8 cellular contexts compared by ENCODE assay signal in genomic region chr9:83538172-83538889, GRCh38. TPM values are rescaled to one million over a fixed set of nuclear protein-coding genes. Genes with fewer than 3 reads are reported as not detected.
DNase-seq lines count a peak whose midpoint lies in the region; ATAC-seq and TF ChIP-seq lines count a peak whose summit lies in the region.

Gene FRMD3, minus strand, starts transcription at chr9:83538401. Its CDS starts 170 bp downstream, at chr9:83538231.

- peaks cover 0 to 4% of the 10 kb centered on the region in 2 donors for H3K4me1 Mint-ChIP-seq in immature natural killer cell

- DNase-seq in GM12864 (ENCODE audit: low read depth) (no peak), NCI-H460 (ENCODE audit: extremely low read depth, low read depth) (peak; percentile 58), adrenal gland (peak; percentile 88 to 95 (median 92)), heart left ventricle (peak; percentile 89 to 94 (median 92)), omental fat pad (ENCODE audit: low spot score) (no peak), immature natural killer cell (no peak)

- H3K9me3 Mint-ChIP-seq in immature natural killer cell = peaks cover 0 to 3% (median 0%) of the 10 kb centered on the region in 6 donors

- 0 to 1% (median 1%) methylated on average over 8 to 84 of the region's 85 CpGs for WGBS in adrenal gland, 4 donors
- 0 to 2% (median 1%) methylated on average over 20 to 85 of the region's 85 CpGs for WGBS in heart left ventricle, 4 donors

- H3K27me3 ChIP-seq in adrenal gland (no peaks in the 10 kb centered on the region), heart left ventricle (peaks cover 0 to 11% (median 0%) of the 10 kb centered on the region in 9 donors)

- H3K27ac ChIP-seq in adrenal gland (peak within 1 kb of the TSS; percentile 3 to 94 (median 84)), heart left ventricle (peak within 1 kb of the TSS; percentile 33 to 91 (median 82))

- H3K4me3 Mint-ChIP-seq in immature natural killer cell = no peak within 1 kb of the TSS

- intact Hi-C loops in adrenal gland (cut with DNase I) (loop anchor here (5.0 to 10.0 kb wide), 2 partner anchors 104 to 206 kb away; no protein-coding TSS in a partner anchor), heart left ventricle (cut with DNase I) (loop anchor here in 9 of 10 donors (1.0 to 10.0 kb wide), 15 partner anchors 44 to 321 kb away; no protein-coding TSS in a partner anchor)

- H3K9me3 ChIP-seq in adrenal gland (replicated peaks in 1 of 3) (no peaks in the 10 kb centered on the region), heart left ventricle (peaks cover 0 to 4% (median 0%) of the 10 kb centered on the region in 12 donors)

- H3K36me3 Mint-ChIP-seq in immature natural killer cell = no peaks in the 10 kb centered on the region

- no peak within 1 kb of the TSS for H3K27ac Mint-ChIP-seq in immature natural killer cell

- peak; percentile 34 for TF ChIP-seq CTCF in GM12864 (IDR thresholded peaks at IDR 0.05; ENCODE audit: low read depth, low read length, missing control alignments)
- TF ChIP-seq CTCF in adrenal gland (IDR thresholded peaks at IDR 0.05) = peak; percentile 75 to 93 (median 89)
- peak; percentile 65 to 94 (median 84) for TF ChIP-seq CTCF in heart left ventricle (IDR thresholded peaks at IDR 0.05)
- TF ChIP-seq CTCF in omental fat pad (IDR thresholded peaks at IDR 0.05) = peak in 1 of 3 donors; percentile 64

- peak; percentile 70 for ATAC-seq in HG02973 (IDR thresholded peaks at IDR 0.05; ENCODE audit: unreplicated experiment)
- ATAC-seq in heart left ventricle = peak; percentile 96 to 98 (median 97)
- ATAC-seq in omental fat pad (ENCODE audit: low FRiP score) = peak; percentile 81
- ATAC-seq in HG03095 (IDR thresholded peaks at IDR 0.05; ENCODE audit: unreplicated experiment) = no peak

- H3K27me3 Mint-ChIP-seq in immature natural killer cell (ENCODE audit: low read depth in 3 of 3) = peaks cover 12 to 21% (median 13%) of the 10 kb centered on the region in 3 donors

- H3K4me1 ChIP-seq in adrenal gland (replicated peaks in 1 of 2) (peaks cover 0 to 14% of the 10 kb centered on the region in 2 donors), heart left ventricle (peaks cover 0 to 22% (median 10%) of the 10 kb centered on the region in 12 donors)

- no peak within 1 kb of the TSS; the same call in 1 of the 2 replicates for H3K4me3 ChIP-seq in GM12864 (ENCODE audit: low read depth, low read length)
- H3K4me3 ChIP-seq in adrenal gland = peak within 1 kb of the TSS; percentile 19 to 91 (median 80)
- peak within 1 kb of the TSS; percentile 52 to 88 (median 76) for H3K4me3 ChIP-seq in heart left ventricle

- TF ChIP-seq POLR2A in adrenal gland (IDR thresholded peaks at IDR 0.05) = peak; percentile 42 to 70
- TF ChIP-seq POLR2A in heart left ventricle (IDR thresholded peaks at IDR 0.05) = peak in 1 of 2 donors; percentile 42

- H3K36me3 ChIP-seq in adrenal gland (replicated peaks in 1 of 2) (no peaks in the 10 kb centered on the region), heart left ventricle (no peaks in the 10 kb centered on the region)

RNA-seq across cellular contexts. Expression of gene FRMD3, which starts in this region (rescaled TPM):
- total RNA-seq in NCI-H460 (2014; rRNA removed; shearing (Covaris generic)) = 2.7 TPM in 2 replicates
- polyA plus RNA-seq in NCI-H460 (2014; cell fraction: nucleus; rRNA removed) = 1.6 and 2.9 TPM in 2 replicates
- 10 to 100 TPM in 7 of 8 donors, 1 to 10 TPM in 1; 6.6 to 32.9 (median 17.6) TPM for total RNA-seq in adrenal gland
- polyA plus RNA-seq in adrenal gland = 1 to 10 TPM; 1.8 to 9.9 (median 4.5) TPM
- 100 to 1,000 TPM in 4 of 9 donors, 10 to 100 TPM in 5; 48.4 to 195 (median 82.4) TPM for total RNA-seq in heart left ventricle
- 10 to 100 TPM; 28.9 to 84.1 TPM for polyA plus RNA-seq in heart left ventricle
- 10 to 100 TPM in 2 of 4 donors, 1 to 10 TPM in 2; 6.1 to 47.1 (median 11.5) TPM for total RNA-seq in omental fat pad
- polyA plus RNA-seq in immature natural killer cell = 1 to 10 TPM in 2 of 3 donors, not detected in 1; 1.1 to 2.6 TPM

Comparison
In these comparisons a context has a peak if more than half of its experiments do, and no peak if none do; other contexts are left out.
1. DNase-seq: peak in NCI-H460 (single experiment), adrenal gland (7 of 7) and heart left ventricle (5 of 5); none in GM12864 (single experiment), omental fat pad (single experiment) and immature natural killer cell (0 of 3).